ENCODE assay signal across 8 cellular contexts in genomic region chr2:226984461-226985226, GRCh38.
DNase-seq lines count a peak whose midpoint lies in the region; ATAC-seq and TF ChIP-seq lines count a peak whose summit lies in the region.

No MANE protein-coding gene starts in this region.

- H3K4me1 ChIP-seq in thymus (ENCODE audit: control insufficient read depth, insufficient read depth, low read length) (peaks cover 48% of the 10 kb centered on the region), endodermal cell (ENCODE audit: control insufficient read depth, insufficient read depth, low read length) (peaks cover 9% of the 10 kb centered on the region)

- H3K27ac ChIP-seq in thymus (ENCODE audit: low read depth) (peak overlapping the region; percentile 93), endodermal cell (ENCODE audit: low read depth, low read length) (no peak overlapping the region)

- CTCF ChIA-PET in GM10248 (lab: Yijun Ruan, JAX): interaction anchor here (1.0 to 2.3 kb wide), 13 partner anchors 9 to 769 kb away, joined by 3 to 10 read pairs (median 4); no protein-coding TSS in a partner anchor

- no peaks in the 10 kb centered on the region for H3K9me3 ChIP-seq in thymus (ENCODE audit: control insufficient read depth)
- H3K9me3 ChIP-seq in endodermal cell (ENCODE audit: control insufficient read depth, low read length): no peaks in the 10 kb centered on the region

- DNase-seq in GM10248 (ENCODE audit: extremely low spot score): peak; percentile 57
- DNase-seq in GM20000 (ENCODE audit: low spot score): peak; percentile 67
- peak; percentile 52 to 53 for DNase-seq in erythroblast (lab: John Stamatoyannopoulos, UW)
- DNase-seq in stimulated activated CD4-positive, alpha-beta T cell treated with anti-CD3 and anti-CD28 coated beads, Interleukin-4, amount 100 ng/mL, for 24 hours: no peak
- no peak for DNase-seq in endodermal cell
- no peak for DNase-seq in GF-D8 (lab: John Stamatoyannopoulos, UW)

- POLR2A ChIA-PET in GM10248 (lab: Yijun Ruan, JAX): interaction anchor here (0.5 to 0.6 kb wide), 2 partner anchors 44 to 1838 kb away, joined by 3 to 4 read pairs; no protein-coding TSS in a partner anchor

- H3K27ac Mint-ChIP-seq in endodermal cell: no peak overlapping the region

- H3K4me3 ChIP-seq in thymus (ENCODE audit: low read length): peak overlapping the region; percentile 30
- H3K4me3 ChIP-seq in endodermal cell (ENCODE audit: low read length): no peak overlapping the region

- peaks cover 25% of the 10 kb centered on the region for H3K4me1 Mint-ChIP-seq in endodermal cell

- no peak overlapping the region for H3K4me3 Mint-ChIP-seq in endodermal cell

- H3K36me3 ChIP-seq in thymus (ENCODE audit: control insufficient read depth, insufficient read depth): peaks cover 2% of the 10 kb centered on the region
- H3K36me3 ChIP-seq in endodermal cell (ENCODE audit: control insufficient read depth, insufficient read depth, low read length): no peaks in the 10 kb centered on the region

- peak; percentile 98 for ATAC-seq in HG03460 (IDR thresholded peaks at IDR 0.05; ENCODE audit: unreplicated experiment)

- no peaks in the 10 kb centered on the region for H3K27me3 Mint-ChIP-seq in endodermal cell (ENCODE audit: insufficient read depth)

- no peak overlapping the region for H3K9ac ChIP-seq in endodermal cell (ENCODE audit: extremely low read depth, low read length, poor library complexity, severe bottlenecking)

- peaks cover 2% of the 10 kb centered on the region for H3K36me3 Mint-ChIP-seq in endodermal cell (ENCODE audit: low read depth)

- TF ChIP-seq POLR2A in erythroblast (IDR thresholded peaks at IDR 0.05; ENCODE audit: low read length): no peak

- H3K9me3 Mint-ChIP-seq in endodermal cell: no peaks in the 10 kb centered on the region

- 67% methylated on average over 8 of the region's 8 CpGs for WGBS in thymus
- WGBS in endodermal cell (ENCODE audit: insufficient coverage in 1 of 2, insufficient read length in 1 of 2), 2 experiments: 79 to 81% methylated on average over 7 to 8 of the region's 8 CpGs

- no peak for TF ChIP-seq CTCF in GM10248 (IDR thresholded peaks at IDR 0.05; ENCODE audit: control extremely low read depth, extremely low read depth, low read depth, missing control alignments)
- TF ChIP-seq CTCF in GM20000 (IDR thresholded peaks at IDR 0.05; ENCODE audit: extremely low read depth, missing control alignments): no peak
- no peak for TF ChIP-seq CTCF in endodermal cell (conservative IDR thresholded peaks at IDR 0.05)

- H3K27me3 ChIP-seq in thymus (ENCODE audit: control insufficient read depth, insufficient read depth): no peaks in the 10 kb centered on the region
- H3K27me3 ChIP-seq in endodermal cell (ENCODE audit: control insufficient read depth, insufficient read depth, low read length, poor library complexity, severe bottlenecking): no peaks in the 10 kb centered on the region

Comparison
In these comparisons a context has a peak if more than half of its experiments do, and no peak if none do; other contexts are left out.
1. DNase-seq: peak in GM10248 (single experiment), GM20000 (single experiment) and erythroblast (2 of 2); none in stimulated activated CD4-positive, alpha-beta T cell treated with anti-CD3 and anti-CD28 coated beads, Interleukin-4, amount 100 ng/mL, for 24 hours (single experiment), endodermal cell (single experiment) and GF-D8 (single experiment).